Comparison of ENCODE assay signal across 8 cellular contexts in the genomic region with DNA sequence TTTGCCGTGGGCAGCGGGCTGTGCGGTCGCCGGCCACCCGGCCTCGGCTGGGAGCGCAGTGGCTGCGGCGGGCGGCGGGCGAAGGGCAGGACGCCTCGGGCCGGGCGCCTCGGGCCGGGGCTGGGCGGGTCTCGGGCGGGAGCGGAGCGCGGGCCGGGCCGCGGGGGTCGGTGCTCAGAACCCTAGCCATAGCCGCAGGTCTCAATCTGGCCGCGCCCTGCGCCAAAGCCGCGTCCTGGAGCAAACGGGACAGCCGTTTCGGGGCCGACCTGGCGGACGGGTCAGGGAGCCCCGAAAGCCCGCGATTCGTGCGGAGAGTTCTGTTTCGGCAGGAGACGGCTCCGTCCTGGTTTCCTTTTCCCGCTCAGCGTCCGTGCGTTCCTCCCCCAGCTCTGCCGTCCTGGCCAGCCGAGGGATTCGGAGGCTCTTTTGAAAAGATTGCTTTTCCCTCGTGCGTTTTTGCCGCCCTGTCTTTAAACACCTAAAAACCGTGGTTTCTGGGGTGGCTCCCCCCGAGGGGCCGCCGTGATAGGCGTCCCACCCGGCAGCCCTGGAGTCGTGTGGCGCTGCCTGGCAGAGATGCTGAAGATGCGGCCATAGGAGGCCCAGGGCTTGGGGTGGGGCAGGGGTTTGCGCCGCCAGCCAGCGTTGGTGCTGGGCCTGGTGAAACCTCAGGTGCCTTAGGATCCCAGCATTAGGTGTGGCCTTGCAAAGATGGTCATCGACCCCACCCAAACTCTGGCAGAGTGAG. TPM values are rescaled to one million over a fixed set of nuclear protein-coding genes. Genes with fewer than 3 reads are reported as not detected.
DNase-seq lines count a peak whose midpoint lies in the region; ATAC-seq lines count a peak whose summit lies in the region.

No MANE protein-coding gene starts in this region.

- intact Hi-C loops in dendritic cell treated with granulocyte-macrophage colony-stimulating factor and Interleukin-4, amounts not matched to agents 40 ng/mL and 50 ng/mL, for 4 days (cut with micrococcal nuclease) = loop anchor here (1.0 kb wide), 1 partner anchor 211 kb away; no protein-coding TSS in a partner anchor
- intact Hi-C loops in posterior vena cava (cut with DNase I) = no loop called here

- H3K27ac Mint-ChIP-seq in stimulated activated naive CD8-positive, alpha-beta T cell treated with anti-CD3 and anti-CD28 coated beads, Interleukin-15, Interleukin-2, amounts not matched to agents 100 ng/mL and 50 ng/mL, for 24 hours = no peak overlapping the region
- H3K27ac Mint-ChIP-seq in dendritic cell treated with granulocyte-macrophage colony-stimulating factor and Interleukin-4, amounts not matched to agents 40 ng/mL and 50 ng/mL, for 4 days = no peak overlapping the region

- no peaks in the 10 kb centered on the region for H3K36me3 Mint-ChIP-seq in stimulated activated naive CD8-positive, alpha-beta T cell treated with anti-CD3 and anti-CD28 coated beads, Interleukin-15, Interleukin-2, amounts not matched to agents 100 ng/mL and 50 ng/mL, for 24 hours (ENCODE audit: low read depth)
- H3K36me3 Mint-ChIP-seq in dendritic cell treated with granulocyte-macrophage colony-stimulating factor and Interleukin-4, amounts not matched to agents 40 ng/mL and 50 ng/mL, for 4 days (ENCODE audit: low read depth) = no peaks in the 10 kb centered on the region

- no peaks in the 10 kb centered on the region for H3K36me3 ChIP-seq in mucosa of rectum (ENCODE audit: control insufficient read depth in 2 of 2, insufficient read depth in 2 of 2, low read length in 2 of 2)

- no peaks in the 10 kb centered on the region for H3K9me3 ChIP-seq in mucosa of rectum (ENCODE audit: control insufficient read depth in 2 of 2, low read length in 2 of 2)

- H3K4me3 Mint-ChIP-seq in stimulated activated naive CD8-positive, alpha-beta T cell treated with anti-CD3 and anti-CD28 coated beads, Interleukin-15, Interleukin-2, amounts not matched to agents 100 ng/mL and 50 ng/mL, for 24 hours = peak overlapping the region; percentile 39
- H3K4me3 Mint-ChIP-seq in dendritic cell treated with granulocyte-macrophage colony-stimulating factor and Interleukin-4, amounts not matched to agents 40 ng/mL and 50 ng/mL, for 4 days = peak overlapping the region; percentile 71

- no peak for ATAC-seq in stimulated activated naive CD8-positive, alpha-beta T cell treated with anti-CD3 and anti-CD28 coated beads, Interleukin-15, Interleukin-2, amounts not matched to agents 100 U/mL and 50 U/mL, for 24 hours

- peaks cover 0 to 9% of the 10 kb centered on the region in 2 donors for H3K4me1 ChIP-seq in mucosa of rectum (ENCODE audit: control insufficient read depth in 2 of 2, insufficient read depth in 2 of 2, low read length in 2 of 2)

- peaks cover 3 to 13% of the 10 kb centered on the region in 2 donors for H3K27me3 ChIP-seq in mucosa of rectum (ENCODE audit: control insufficient read depth in 2 of 2, insufficient read depth in 2 of 2, low read length in 2 of 2)

- peaks cover 29% of the 10 kb centered on the region for H3K27me3 Mint-ChIP-seq in stimulated activated naive CD8-positive, alpha-beta T cell treated with anti-CD3 and anti-CD28 coated beads, Interleukin-15, Interleukin-2, amounts not matched to agents 100 ng/mL and 50 ng/mL, for 24 hours
- peaks cover 66% of the 10 kb centered on the region for H3K27me3 Mint-ChIP-seq in dendritic cell treated with granulocyte-macrophage colony-stimulating factor and Interleukin-4, amounts not matched to agents 40 ng/mL and 50 ng/mL, for 4 days

- no peak overlapping the region for H3K27ac ChIP-seq in mucosa of rectum (ENCODE audit: low read depth in 2 of 2, low read length in 2 of 2)

- H3K4me1 Mint-ChIP-seq in stimulated activated naive CD8-positive, alpha-beta T cell treated with anti-CD3 and anti-CD28 coated beads, Interleukin-15, Interleukin-2, amounts not matched to agents 100 ng/mL and 50 ng/mL, for 24 hours (ENCODE audit: low read depth) = peaks cover 3% of the 10 kb centered on the region
- H3K4me1 Mint-ChIP-seq in dendritic cell treated with granulocyte-macrophage colony-stimulating factor and Interleukin-4, amounts not matched to agents 40 ng/mL and 50 ng/mL, for 4 days (ENCODE audit: low read depth) = peaks cover 38% of the 10 kb centered on the region

- H3K9ac ChIP-seq in mucosa of rectum (ENCODE audit: low read depth in 1 of 2, low read length in 2 of 2) = no peak overlapping the region

- H3K4me3 ChIP-seq in mucosa of rectum (ENCODE audit: low read length in 2 of 2) = peak overlapping the region; percentile 22 to 30

- no peaks in the 10 kb centered on the region for H3K9me3 Mint-ChIP-seq in stimulated activated naive CD8-positive, alpha-beta T cell treated with anti-CD3 and anti-CD28 coated beads, Interleukin-15, Interleukin-2, amounts not matched to agents 100 ng/mL and 50 ng/mL, for 24 hours
- H3K9me3 Mint-ChIP-seq in dendritic cell treated with granulocyte-macrophage colony-stimulating factor and Interleukin-4, amounts not matched to agents 40 ng/mL and 50 ng/mL, for 4 days = no peaks in the 10 kb centered on the region

- no peak for DNase-seq in stimulated activated naive CD8-positive, alpha-beta T cell treated with anti-CD3 and anti-CD28 coated beads, Interleukin-15, Interleukin-2, amounts not matched to agents 100 U/mL and 50 U/mL, for 24 hours
- DNase-seq in SIG-M5 (lab: John Stamatoyannopoulos, UW) = no peak
- DNase-seq in posterior vena cava (ENCODE audit: low spot score) = no peak
- DNase-seq in NCI-H446 (lab: John Stamatoyannopoulos, UW) = no peak
- no peak for DNase-seq in DMS153 treated with DMSO at 0.1 percent for 48 hours (lab: John Stamatoyannopoulos, UW; ENCODE audit: unreplicated experiment)

RNA-seq across cellular contexts. Expression of a gene that starts 0.7 kb away (rescaled TPM):
- 1 to 10 TPM; 1.0 to 1.3 TPM for total RNA-seq in posterior vena cava
